Comparison of ENCODE assay signal across 19 cellular contexts in genomic region chr6:106180208-106180607, GRCh38.
DNase-seq lines count a peak whose midpoint lies in the region; ATAC-seq, FAIRE-seq and TF ChIP-seq lines count a peak whose summit lies in the region.
"Had no signal": no experiment of that assay in that cellular context is flagged by ENCODE, and none has a peak within 500 bp of the region (broad histone marks: within the 10 kb centered on the region; RNA-seq: fewer than 3 reads in every experiment).

No MANE protein-coding gene starts in this region.

- TF ChIP-seq POLR2A in GM12891 (IDR thresholded peaks at IDR 0.05; ENCODE audit: low read depth, low read length) (no peak), GM18505 (IDR thresholded peaks at IDR 0.05; ENCODE audit: borderline replicate concordance, extremely low read depth, insufficient read depth, insufficient read length) (no peak)

- no peak overlapping the region for H3K4me3 Mint-ChIP-seq in central memory CD8-positive, alpha-beta T cell
- H3K4me3 Mint-ChIP-seq: GM23338 had no signal

- H3K4me1 Mint-ChIP-seq in central memory CD8-positive, alpha-beta T cell: peaks cover 25% of the 10 kb centered on the region

- ATAC-seq in central memory CD8-positive, alpha-beta T cell (replicated peaks; ENCODE audit: extremely low read depth, poor library complexity, severe bottlenecking): peak; percentile 14
- ATAC-seq in mucosa of descending colon: peak; percentile 92
- ATAC-seq in GM21786 (IDR thresholded peaks at IDR 0.05; ENCODE audit: unreplicated experiment): no peak
- ATAC-seq in GM18505 (IDR thresholded peaks at IDR 0.05; ENCODE audit: unreplicated experiment): no peak
- ATAC-seq: GM23338, PC-3 had no signal

- no peaks in the 10 kb centered on the region for H3K36me3 ChIP-seq in mucosa of descending colon (ENCODE audit: low read depth)
- H3K36me3 ChIP-seq: SJCRH30 had no signal

- H3K9me3 Mint-ChIP-seq in central memory CD8-positive, alpha-beta T cell: no peaks in the 10 kb centered on the region
- H3K9me3 Mint-ChIP-seq: GM23338 had no signal

- no peak for TF ChIP-seq CTCF in mucosa of descending colon (IDR thresholded peaks at IDR 0.05)

- no peaks in the 10 kb centered on the region for H3K36me3 Mint-ChIP-seq in central memory CD8-positive, alpha-beta T cell (ENCODE audit: insufficient read depth)

- H3K27ac Mint-ChIP-seq in central memory CD8-positive, alpha-beta T cell (ENCODE audit: low read depth): no peak overlapping the region
- H3K27ac Mint-ChIP-seq: GM23338 had no signal

- H3K4me3 ChIP-seq in mucosa of descending colon: no peak overlapping the region
- H3K4me3 ChIP-seq: GM23338, SJCRH30 had no signal

- FAIRE-seq in GM12891 (lab: Jason Lieb, UNC): peak; percentile 28

- intact Hi-C loops in mucosa of descending colon (cut with DNase I, micrococcal nuclease): no loop called here

- peaks cover 10% of the 10 kb centered on the region for H3K4me1 ChIP-seq in mucosa of descending colon (ENCODE audit: low read depth)
- H3K4me1 ChIP-seq: SJCRH30 had no signal

- H3K9me3 ChIP-seq in mucosa of descending colon: no peaks in the 10 kb centered on the region
- H3K9me3 ChIP-seq: SJCRH30 had no signal

- H3K27me3 Mint-ChIP-seq in central memory CD8-positive, alpha-beta T cell: no peaks in the 10 kb centered on the region

- DNase-seq in GM12891 (ENCODE audit: insufficient read length, low spot score) (no peak), LoVo (ENCODE audit: low spot score) (peak; percentile 34), mucosa of descending colon (peak in 1 of 3 donors; percentile 50), COR-L47 (lab: John Stamatoyannopoulos, UW) (no peak), CD1c-positive myeloid dendritic cell (ENCODE audit: extremely low spot score) (no peak)
- no peak for DNase-seq in central memory CD8-positive, alpha-beta T cell (ENCODE audit: low spot score in 2 of 2)
- DNase-seq: EL; Kasumi-1; NCI-H1105 treated with DMSO at 0.1 percent for 48 hours; NCI-H1694 treated with DMSO at 0.1 percent for 48 hours; NCI-H2107; NCI-H2227 treated with DMSO at 0.1 percent for 48 hours; NCI-H526; NK-92 treated with Interleukin-12 subunit alpha and Interleukin-12 subunit beta, amount 100 ng/mL, for 24 hours; PC-3; SJCRH30 had no signal

TF ChIP-seq in GM12891, 5 proteins besides CTCF, POLR2A, EP300 and RAD21:
- no peak for TF ChIP-seq POLR2AphosphoS5 (IDR thresholded peaks at IDR 0.05; ENCODE audit: low read depth, low read length)
- no peak for TF ChIP-seq TAF1 (IDR thresholded peaks at IDR 0.05; ENCODE audit: low read depth, low read length)
- TF ChIP-seq SPI1 (IDR thresholded peaks at IDR 0.05; ENCODE audit: low read depth, low read length): no peak
- no peak for TF ChIP-seq POU2F2 (IDR thresholded peaks at IDR 0.05; ENCODE audit: low read depth, low read length)
- no peak for TF ChIP-seq PAX5 (IDR thresholded peaks at IDR 0.05; ENCODE audit: insufficient read depth, low read length, severe bottlenecking)

Comparison
In these comparisons a context has a peak if more than half of its experiments do, and no peak if none do; other contexts are left out.
1. ATAC-seq: peak in central memory CD8-positive, alpha-beta T cell (single experiment) and mucosa of descending colon (single experiment); none in GM21786 (single experiment) and GM18505 (single experiment).